Comparison of ENCODE assay signal across 1 cellular context in genomic region chr19:7494416-7495098, GRCh38.
A peak's percentile ranks its signal among the peaks of the same experiment; 100 is the strongest.
TF ChIP-seq lines count a peak whose summit lies in the region.

No MANE protein-coding gene starts in this region.

TF ChIP-seq in HepG2, 621 proteins besides CTCF, POLR2A, EP300 and RAD21 (continues in another document):
- TF ChIP-seq DMAP1 (CRISPR knock-in tag; IDR thresholded peaks at IDR 0.05), result peak; percentile 52; the same call in 1 of the 2 replicates
- TF ChIP-seq ZNF124 (CRISPR knock-in tag; IDR thresholded peaks at IDR 0.05), result peak; percentile 30; the same call in 1 of the 2 replicates
- TF ChIP-seq ZBTB4 (CRISPR knock-in tag; IDR thresholded peaks at IDR 0.05; ENCODE audit: borderline replicate concordance), result peak; percentile 40; the same call in 1 of the 2 replicates
- no peak for TF ChIP-seq NR2F1 (CRISPR knock-in tag; IDR thresholded peaks at IDR 0.05)
- TF ChIP-seq MYC (CRISPR knock-in tag; IDR thresholded peaks at IDR 0.05; ENCODE audit: borderline replicate concordance), result no peak
- TF ChIP-seq ZNF296 (CRISPR knock-in tag; conservative IDR thresholded peaks at IDR 0.05), result no peak; the same call in 1 of the 2 replicates
- no peak for TF ChIP-seq ZBTB3 (CRISPR knock-in tag; IDR thresholded peaks at IDR 0.05; ENCODE audit: borderline replicate concordance, low read depth)
- no peak for TF ChIP-seq GATAD1 (CRISPR knock-in tag; IDR thresholded peaks at IDR 0.05)
- TF ChIP-seq ZFYVE20 (CRISPR knock-in tag; IDR thresholded peaks at IDR 0.05; ENCODE audit: borderline replicate concordance, low read depth), result no peak
- TF ChIP-seq ZNF691 (CRISPR knock-in tag; IDR thresholded peaks at IDR 0.05; ENCODE audit: borderline replicate concordance, low read depth), result 0 out of 2 replicates have a peak, but pooled peaks have one; percentile 47
- peak; percentile 69; the same call in 1 of the 2 replicates for TF ChIP-seq ZNF746 (CRISPR knock-in tag; IDR thresholded peaks at IDR 0.05)
- no peak for TF ChIP-seq ZNF569 (CRISPR knock-in tag; IDR thresholded peaks at IDR 0.05; ENCODE audit: borderline replicate concordance)
- peak; percentile 81 for TF ChIP-seq SAP130 (CRISPR knock-in tag; IDR thresholded peaks at IDR 0.05; ENCODE audit: low read depth)
- TF ChIP-seq HMGA1 (CRISPR knock-in tag; conservative IDR thresholded peaks at IDR 0.05), result no peak
- TF ChIP-seq UBTF (CRISPR knock-in tag; IDR thresholded peaks at IDR 0.05), result peak; percentile 70
- no peak for TF ChIP-seq THAP8 (CRISPR knock-in tag; IDR thresholded peaks at IDR 0.05; ENCODE audit: borderline replicate concordance)
- TF ChIP-seq PAXIP1 (CRISPR knock-in tag; conservative IDR thresholded peaks at IDR 0.05), result peak; percentile 76
- 0 out of 2 replicates have a peak, but pooled peaks have one; percentile 18 for TF ChIP-seq FOXP1 (IDR thresholded peaks at IDR 0.05)
- TF ChIP-seq FOXP1 (CRISPR knock-in tag; IDR thresholded peaks at IDR 0.05), result no peak
- TF ChIP-seq PATZ1 (CRISPR knock-in tag; IDR thresholded peaks at IDR 0.05), result peak; percentile 47
- peak; percentile 63; the same call in 1 of the 2 replicates for TF ChIP-seq ZMAT3 (CRISPR knock-in tag; conservative IDR thresholded peaks at IDR 0.05)
- 0 out of 2 replicates have a peak, but pooled peaks have one; percentile 8 for TF ChIP-seq ZMYM4 (CRISPR knock-in tag; IDR thresholded peaks at IDR 0.05)
- TF ChIP-seq DRAP1 (CRISPR knock-in tag; IDR thresholded peaks at IDR 0.05), result peak; percentile 46; the same call in 1 of the 2 replicates
- TF ChIP-seq CENPX (CRISPR knock-in tag; IDR thresholded peaks at IDR 0.05), result no peak
- TF ChIP-seq ZHX1 (CRISPR knock-in tag; IDR thresholded peaks at IDR 0.05; ENCODE audit: low read depth), result 0 out of 2 replicates have a peak, but pooled peaks have one; percentile 59
- 0 out of 2 replicates have a peak, but pooled peaks have one; percentile 35 for TF ChIP-seq ZNF232 (CRISPR knock-in tag; IDR thresholded peaks at IDR 0.05; ENCODE audit: borderline replicate concordance)
- TF ChIP-seq GFI1 (CRISPR knock-in tag; IDR thresholded peaks at IDR 0.05; ENCODE audit: borderline replicate concordance), result peak; percentile 23; the same call in 1 of the 2 replicates
- 0 out of 2 replicates have a peak, but pooled peaks have one; percentile 10 for TF ChIP-seq ZNF281 (CRISPR knock-in tag; IDR thresholded peaks at IDR 0.05; ENCODE audit: borderline replicate concordance)
- 0 out of 2 replicates have a peak, but pooled peaks have one; percentile 18 for TF ChIP-seq ATF2 (CRISPR knock-in tag; IDR thresholded peaks at IDR 0.05)
- TF ChIP-seq ZFP90 (CRISPR knock-in tag; IDR thresholded peaks at IDR 0.05; ENCODE audit: borderline replicate concordance), result 0 out of 2 replicates have a peak, but pooled peaks have one; percentile 62
- TF ChIP-seq ZNF652 (CRISPR knock-in tag; IDR thresholded peaks at IDR 0.05; ENCODE audit: borderline replicate concordance, low read depth), result no peak
- no peak; the same call in 1 of the 2 replicates for TF ChIP-seq FOXK2 (IDR thresholded peaks at IDR 0.05)
